19 cellular contexts compared by ENCODE assay signal in the genomic region with DNA sequence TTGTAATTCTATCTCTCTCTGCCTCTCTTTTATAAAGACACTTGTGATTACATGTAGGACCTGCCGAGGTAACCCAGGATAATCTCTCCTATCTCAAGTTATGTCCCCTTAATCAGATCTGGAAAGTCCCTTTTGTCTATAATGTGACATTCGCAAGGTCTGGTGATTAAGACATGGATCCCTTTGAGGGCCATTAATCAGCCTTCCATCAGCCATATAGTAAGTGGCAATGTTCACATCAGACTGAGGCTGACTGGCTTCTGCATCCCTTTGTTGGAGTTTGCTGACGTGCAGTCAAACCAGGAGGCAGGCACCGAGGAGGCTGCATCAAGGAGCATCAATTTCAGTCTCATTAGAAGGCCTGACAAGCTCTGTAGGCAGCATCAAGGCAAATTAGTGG.
DNase-seq lines count a peak whose midpoint lies in the region; ATAC-seq lines count a peak whose summit lies in the region.
"Had no signal": no experiment of that assay in that cellular context is flagged by ENCODE, and none has a peak within 500 bp of the region (broad histone marks: within the 10 kb centered on the region; RNA-seq: fewer than 3 reads in every experiment).

No MANE protein-coding gene starts in this region.

- H3K36me3 ChIP-seq in ectodermal cell (ENCODE audit: control insufficient read depth, insufficient read depth, low read length): no peaks in the 10 kb centered on the region
- H3K36me3 ChIP-seq in trophoblast cell (ENCODE audit: control insufficient read depth in 1 of 2, insufficient read depth in 2 of 2, low read length in 2 of 2): no peaks in the 10 kb centered on the region
- H3K36me3 ChIP-seq: BE2C had no signal

- H3K4me2 ChIP-seq in trophoblast cell (ENCODE audit: low read length): no peak overlapping the region

- no peak for ATAC-seq in right cardiac atrium
- no peak for ATAC-seq in activated T-cell treated with anti-CD3 and anti-CD28 coated beads, Interleukin-2, amount 50 U/mL, for 4 hours
- ATAC-seq: HCT116, HepG2 had no signal

- H2AFZ ChIP-seq in trophoblast cell (ENCODE audit: insufficient read depth, low read length, poor library complexity): no peak overlapping the region

- H3K27me3 ChIP-seq in ectodermal cell (ENCODE audit: control insufficient read depth, insufficient read depth, low read length, poor library complexity, severe bottlenecking) (no peaks in the 10 kb centered on the region), trophoblast cell (ENCODE audit: insufficient read depth, low read length) (no peaks in the 10 kb centered on the region), right cardiac atrium (ENCODE audit: control insufficient read depth, insufficient read depth) (no peaks in the 10 kb centered on the region)
- H3K27me3 ChIP-seq: BE2C had no signal

- no peak overlapping the region for H3K23ac ChIP-seq in trophoblast cell (ENCODE audit: low read length)

- H3K36me3 Mint-ChIP-seq in activated T-cell treated with anti-CD3 and anti-CD28 coated beads, Interleukin-2, amount 50 U/mL, for 4 hours (ENCODE audit: insufficient read depth): peaks cover 17% of the 10 kb centered on the region

- no peak overlapping the region for H2BK120ac ChIP-seq in trophoblast cell (ENCODE audit: insufficient read depth, low read length, poor library complexity)

- no peak overlapping the region for H2AK5ac ChIP-seq in trophoblast cell (ENCODE audit: low read length)

- no peak overlapping the region for H4K8ac ChIP-seq in trophoblast cell (ENCODE audit: low read depth, low read length)

- no peaks in the 10 kb centered on the region for H3K79me2 ChIP-seq in trophoblast cell (ENCODE audit: control insufficient read depth, insufficient read depth, low read length, poor library complexity)

- in situ Hi-C loops in Caki2 (cut with HindIII; ENCODE audit: low pct_unique_long_range_greater_than_20kb, low sequenced_read_pairs): no loop called here

- H3K9me3 Mint-ChIP-seq in activated T-cell treated with anti-CD3 and anti-CD28 coated beads, Interleukin-2, amount 50 U/mL, for 4 hours: no peaks in the 10 kb centered on the region

- no peak overlapping the region for H3K18ac ChIP-seq in trophoblast cell (ENCODE audit: low read length)

- DNase-seq in Caki2 (ENCODE audit: low read depth) (peak; percentile 26), NCI-H82 treated with DMSO at 0.1 percent for 48 hours (lab: John Stamatoyannopoulos, UW; ENCODE audit: unreplicated experiment) (peak; percentile 38), trophoblast cell (no peak), NCI-H1105 (lab: John Stamatoyannopoulos, UW) (no peak), right cardiac atrium (no peak)
- no peak for DNase-seq in activated T-cell treated with anti-CD3 and anti-CD28 coated beads, Interleukin-2, amount 50 U/mL, for 4 hours
- DNase-seq: BE2C; C1 segment of cervical spinal cord; Caco-2; CD4-positive, alpha-beta T cell; DMS153; DMS79; GDM1; GOT3; H7; HFFc6 had no signal

- peak overlapping the region; percentile 26 for H3K27ac ChIP-seq in ectodermal cell (ENCODE audit: insufficient read depth, low read depth, low read length, poor library complexity, severe bottlenecking)
- H3K27ac ChIP-seq in trophoblast cell (ENCODE audit: low read depth, low read length): no peak overlapping the region
- no peak overlapping the region for H3K27ac ChIP-seq in right cardiac atrium (ENCODE audit: low read length)

- no peak overlapping the region for H3K4ac ChIP-seq in trophoblast cell (ENCODE audit: low read depth, low read length)

- H3K79me1 ChIP-seq in trophoblast cell (ENCODE audit: low read length): no peaks in the 10 kb centered on the region

- intact Hi-C loops in right cardiac atrium (cut with DNase I): no loop called here

- H3K9ac ChIP-seq in trophoblast cell (ENCODE audit: low read length): no peak overlapping the region

- H3K4me1 ChIP-seq in ectodermal cell (ENCODE audit: control insufficient read depth, insufficient read depth, low read length) (no peaks in the 10 kb centered on the region), trophoblast cell (ENCODE audit: control insufficient read depth in 1 of 2, insufficient read depth in 2 of 2, low read length in 2 of 2) (no peaks in the 10 kb centered on the region), right cardiac atrium (ENCODE audit: control insufficient read depth, insufficient read depth, low read length) (no peaks in the 10 kb centered on the region)
- H3K4me1 ChIP-seq: BE2C, Caco-2 had no signal

- no peaks in the 10 kb centered on the region for H3K4me1 Mint-ChIP-seq in activated T-cell treated with anti-CD3 and anti-CD28 coated beads, Interleukin-2, amount 50 U/mL, for 4 hours (ENCODE audit: low read depth)

- WGBS in ectodermal cell, 2 experiments: 76 to 85% methylated on average over 4 of the region's 4 CpGs
- WGBS in trophoblast cell (ENCODE audit: extremely low coverage, insufficient coverage, insufficient read length): no CpG with 5 or more reads among the region's 4 CpGs
- WGBS in right cardiac atrium: 85% methylated on average over 4 of the region's 4 CpGs

- no peak overlapping the region for H2BK12ac ChIP-seq in trophoblast cell (ENCODE audit: low read length)

- H3K27me3 Mint-ChIP-seq in activated T-cell treated with anti-CD3 and anti-CD28 coated beads, Interleukin-2, amount 50 U/mL, for 4 hours (ENCODE audit: low read depth): no peaks in the 10 kb centered on the region
- H3K27me3 Mint-ChIP-seq: CD4-positive, alpha-beta T cell had no signal

- H4K91ac ChIP-seq in trophoblast cell (ENCODE audit: low read depth, low read length): no peak overlapping the region

- no peak overlapping the region for H3K4me3 Mint-ChIP-seq in activated T-cell treated with anti-CD3 and anti-CD28 coated beads, Interleukin-2, amount 50 U/mL, for 4 hours
- H3K4me3 Mint-ChIP-seq: CD4-positive, alpha-beta T cell; HFFc6 had no signal

- H3K4me3 ChIP-seq in ectodermal cell (ENCODE audit: insufficient read depth, low read depth, low read length): no peak overlapping the region
- peak overlapping the region; percentile 35 for H3K4me3 ChIP-seq in trophoblast cell (ENCODE audit: low read depth, low read length)
- no peak overlapping the region for H3K4me3 ChIP-seq in right cardiac atrium (ENCODE audit: low read length)

- H4K12ac ChIP-seq in trophoblast cell (ENCODE audit: low read depth, low read length): no peak overlapping the region

- H3K9me3 ChIP-seq in ectodermal cell (ENCODE audit: control insufficient read depth, low read length) (no peaks in the 10 kb centered on the region), trophoblast cell (ENCODE audit: insufficient read depth, low read depth, low read length) (no peaks in the 10 kb centered on the region), right cardiac atrium (ENCODE audit: control insufficient read depth, low read length) (no peaks in the 10 kb centered on the region)
- H3K9me3 ChIP-seq: BE2C, Caco-2 had no signal

- no peak overlapping the region for H2BK5ac ChIP-seq in trophoblast cell (ENCODE audit: low read depth, low read length, poor library complexity)

- H3K14ac ChIP-seq in trophoblast cell (ENCODE audit: low read length): no peak overlapping the region

Comparison
In these comparisons a context has a peak if more than half of its experiments do, and no peak if none do; other contexts are left out.
1. DNase-seq: peak in Caki2 (single experiment) and NCI-H82 treated with DMSO at 0.1 percent for 48 hours (single experiment); none in trophoblast cell (0 of 2), NCI-H1105 (single experiment), right cardiac atrium (0 of 3) and activated T-cell treated with anti-CD3 and anti-CD28 coated beads, Interleukin-2, amount 50 U/mL, for 4 hours (single experiment).